1 cellular context compared by ENCODE assay signal in the genomic region with DNA sequence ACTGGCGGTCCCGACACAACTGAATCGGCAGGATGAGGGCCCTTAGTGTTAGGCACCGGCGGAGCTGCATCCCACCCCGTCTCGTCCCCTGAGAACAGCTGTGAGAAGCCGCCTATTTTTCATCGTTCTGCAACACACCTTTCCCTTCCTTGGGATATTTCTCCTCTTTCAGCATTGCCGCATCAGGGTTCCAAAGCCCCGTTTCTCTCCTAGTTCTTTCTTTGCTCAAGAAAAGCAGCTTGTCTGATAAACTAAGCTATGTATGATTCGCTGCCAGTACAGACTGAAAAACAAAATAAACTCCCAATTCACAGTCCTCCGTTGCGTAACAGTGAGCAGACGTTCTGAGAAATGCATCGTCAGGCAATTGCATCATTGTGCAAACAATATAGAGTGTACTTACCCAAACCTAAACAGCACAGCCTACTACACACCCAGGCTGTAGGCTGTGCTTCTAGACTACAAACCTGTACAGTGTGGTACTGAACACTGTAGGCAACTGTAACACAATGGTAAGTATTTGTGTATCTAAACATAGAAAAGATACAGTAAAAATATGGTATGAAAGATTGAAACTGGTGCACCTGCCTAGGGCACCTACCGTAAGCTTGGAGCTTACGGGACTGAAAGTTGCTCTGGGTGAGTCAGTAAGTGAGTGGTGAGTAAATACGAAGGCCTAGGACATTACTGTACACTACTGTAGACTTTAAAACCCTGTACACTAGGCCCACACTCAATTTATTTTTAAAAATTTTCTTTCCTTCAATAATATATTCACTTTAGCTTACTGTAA.
TF ChIP-seq lines count a peak whose summit lies in the region.

No MANE protein-coding gene starts in this region.

TF ChIP-seq in HepG2, 621 proteins besides CTCF, POLR2A, EP300 and RAD21 (continued from another document and continues in another):
- no peak for TF ChIP-seq ZNF407 (CRISPR knock-in tag; IDR thresholded peaks at IDR 0.05; ENCODE audit: not compliant biosample characterization)
- TF ChIP-seq KAT8 (CRISPR knock-in tag; IDR thresholded peaks at IDR 0.05) = peak; percentile 47
- no peak for TF ChIP-seq KDM5A (IDR thresholded peaks at IDR 0.05; ENCODE audit: borderline replicate concordance, low read length)
- no peak for TF ChIP-seq EEA1 (CRISPR knock-in tag; IDR thresholded peaks at IDR 0.05; ENCODE audit: borderline replicate concordance)
- TF ChIP-seq HES4 (CRISPR knock-in tag; IDR thresholded peaks at IDR 0.05; ENCODE audit: borderline replicate concordance) = no peak
- no peak for TF ChIP-seq SNAPC2 (CRISPR knock-in tag; IDR thresholded peaks at IDR 0.05)
- peak; percentile 8; the same call in 1 of the 2 replicates for TF ChIP-seq ZFX (CRISPR knock-in tag; IDR thresholded peaks at IDR 0.05; ENCODE audit: low read depth)
- TF ChIP-seq MAFG (CRISPR knock-in tag; IDR thresholded peaks at IDR 0.05) = peak; percentile 99
- TF ChIP-seq, protein P1, sequence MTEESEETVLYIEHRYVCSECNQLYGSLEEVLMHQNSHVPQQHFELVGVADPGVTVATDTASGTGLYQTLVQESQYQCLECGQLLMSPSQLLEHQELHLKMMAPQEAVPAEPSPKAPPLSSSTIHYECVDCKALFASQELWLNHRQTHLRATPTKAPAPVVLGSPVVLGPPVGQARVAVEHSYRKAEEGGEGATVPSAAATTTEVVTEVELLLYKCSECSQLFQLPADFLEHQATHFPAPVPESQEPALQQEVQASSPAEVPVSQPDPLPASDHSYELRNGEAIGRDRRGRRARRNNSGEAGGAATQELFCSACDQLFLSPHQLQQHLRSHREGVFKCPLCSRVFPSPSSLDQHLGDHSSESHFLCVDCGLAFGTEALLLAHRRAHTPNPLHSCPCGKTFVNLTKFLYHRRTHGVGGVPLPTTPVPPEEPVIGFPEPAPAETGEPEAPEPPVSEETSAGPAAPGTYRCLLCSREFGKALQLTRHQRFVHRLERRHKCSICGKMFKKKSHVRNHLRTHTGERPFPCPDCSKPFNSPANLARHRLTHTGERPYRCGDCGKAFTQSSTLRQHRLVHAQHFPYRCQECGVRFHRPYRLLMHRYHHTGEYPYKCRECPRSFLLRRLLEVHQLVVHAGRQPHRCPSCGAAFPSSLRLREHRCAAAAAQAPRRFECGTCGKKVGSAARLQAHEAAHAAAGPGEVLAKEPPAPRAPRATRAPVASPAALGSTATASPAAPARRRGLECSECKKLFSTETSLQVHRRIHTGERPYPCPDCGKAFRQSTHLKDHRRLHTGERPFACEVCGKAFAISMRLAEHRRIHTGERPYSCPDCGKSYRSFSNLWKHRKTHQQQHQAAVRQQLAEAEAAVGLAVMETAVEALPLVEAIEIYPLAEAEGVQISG (CRISPR knock-in tag; IDR thresholded peaks at IDR 0.05) = peak; percentile 17; the same call in 1 of the 2 replicates
- 0 out of 2 replicates have a peak, but pooled peaks have one; percentile 19 for TF ChIP-seq ZNF160 (CRISPR knock-in tag; IDR thresholded peaks at IDR 0.05)
- TF ChIP-seq SP4 (CRISPR knock-in tag; IDR thresholded peaks at IDR 0.05) = no peak
- peak; percentile 47; the same call in 1 of the 2 replicates for TF ChIP-seq ZNF34 (CRISPR knock-in tag; IDR thresholded peaks at IDR 0.05; ENCODE audit: borderline replicate concordance)
- TF ChIP-seq JUN (CRISPR knock-in tag; IDR thresholded peaks at IDR 0.05) = peak; percentile 78
- no peak; the same call in 1 of the 2 replicates for TF ChIP-seq ZNF335 (CRISPR knock-in tag; IDR thresholded peaks at IDR 0.05)
- peak; percentile 46; the same call in 1 of the 2 replicates for TF ChIP-seq ELF3 (CRISPR knock-in tag; IDR thresholded peaks at IDR 0.05)
- TF ChIP-seq ATF2 (CRISPR knock-in tag; IDR thresholded peaks at IDR 0.05) = peak; percentile 96
- no peak for TF ChIP-seq ZNF7 (CRISPR knock-in tag; IDR thresholded peaks at IDR 0.05)
- TF ChIP-seq, protein P2, sequence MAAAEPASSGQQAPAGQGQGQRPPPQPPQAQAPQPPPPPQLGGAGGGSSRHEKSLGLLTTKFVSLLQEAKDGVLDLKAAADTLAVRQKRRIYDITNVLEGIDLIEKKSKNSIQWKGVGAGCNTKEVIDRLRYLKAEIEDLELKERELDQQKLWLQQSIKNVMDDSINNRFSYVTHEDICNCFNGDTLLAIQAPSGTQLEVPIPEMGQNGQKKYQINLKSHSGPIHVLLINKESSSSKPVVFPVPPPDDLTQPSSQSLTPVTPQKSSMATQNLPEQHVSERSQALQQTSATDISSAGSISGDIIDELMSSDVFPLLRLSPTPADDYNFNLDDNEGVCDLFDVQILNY (CRISPR knock-in tag; conservative IDR thresholded peaks at IDR 0.05) = no peak
- TF ChIP-seq MAZ (IDR thresholded peaks at IDR 0.05; ENCODE audit: borderline replicate concordance, low read depth, low read length) = no peak
- peak; percentile 47; the same call in 1 of the 2 replicates for TF ChIP-seq MAZ (CRISPR knock-in tag; IDR thresholded peaks at IDR 0.05; ENCODE audit: low read depth)
- TF ChIP-seq RBAK (CRISPR knock-in tag; IDR thresholded peaks at IDR 0.05) = peak; percentile 93
- TF ChIP-seq ZNF296 (CRISPR knock-in tag; conservative IDR thresholded peaks at IDR 0.05) = no peak
- no peak for TF ChIP-seq ZNF180 (CRISPR knock-in tag; IDR thresholded peaks at IDR 0.05; ENCODE audit: borderline replicate concordance, low read depth)
- TF ChIP-seq ZNF644 (CRISPR knock-in tag; IDR thresholded peaks at IDR 0.05; ENCODE audit: low read depth) = peak; percentile 30; the same call in 1 of the 2 replicates
- peak; percentile 43; the same call in 1 of the 2 replicates for TF ChIP-seq ARID4A (CRISPR knock-in tag; IDR thresholded peaks at IDR 0.05; ENCODE audit: borderline replicate concordance)
- no peak for TF ChIP-seq POLR2AphosphoS2 (IDR thresholded peaks at IDR 0.05; ENCODE audit: low read depth, low read length)
- no peak for TF ChIP-seq SRSF4 (IDR thresholded peaks at IDR 0.05; ENCODE audit: low read depth, low read length, poor library complexity, severe bottlenecking)
- no peak for TF ChIP-seq TEAD2 (CRISPR knock-in tag; IDR thresholded peaks at IDR 0.05)
- 0 out of 2 replicates have a peak, but pooled peaks have one; percentile 61 for TF ChIP-seq ZNF337 (CRISPR knock-in tag; IDR thresholded peaks at IDR 0.05; ENCODE audit: borderline replicate concordance, low read depth)
- no peak for TF ChIP-seq AGO2 (optimal IDR thresholded peaks at IDR 0.05; ENCODE audit: low read depth, low read length)
- no peak for TF ChIP-seq ZNF143 (CRISPR knock-in tag; IDR thresholded peaks at IDR 0.05)
- TF ChIP-seq, protein P3, sequence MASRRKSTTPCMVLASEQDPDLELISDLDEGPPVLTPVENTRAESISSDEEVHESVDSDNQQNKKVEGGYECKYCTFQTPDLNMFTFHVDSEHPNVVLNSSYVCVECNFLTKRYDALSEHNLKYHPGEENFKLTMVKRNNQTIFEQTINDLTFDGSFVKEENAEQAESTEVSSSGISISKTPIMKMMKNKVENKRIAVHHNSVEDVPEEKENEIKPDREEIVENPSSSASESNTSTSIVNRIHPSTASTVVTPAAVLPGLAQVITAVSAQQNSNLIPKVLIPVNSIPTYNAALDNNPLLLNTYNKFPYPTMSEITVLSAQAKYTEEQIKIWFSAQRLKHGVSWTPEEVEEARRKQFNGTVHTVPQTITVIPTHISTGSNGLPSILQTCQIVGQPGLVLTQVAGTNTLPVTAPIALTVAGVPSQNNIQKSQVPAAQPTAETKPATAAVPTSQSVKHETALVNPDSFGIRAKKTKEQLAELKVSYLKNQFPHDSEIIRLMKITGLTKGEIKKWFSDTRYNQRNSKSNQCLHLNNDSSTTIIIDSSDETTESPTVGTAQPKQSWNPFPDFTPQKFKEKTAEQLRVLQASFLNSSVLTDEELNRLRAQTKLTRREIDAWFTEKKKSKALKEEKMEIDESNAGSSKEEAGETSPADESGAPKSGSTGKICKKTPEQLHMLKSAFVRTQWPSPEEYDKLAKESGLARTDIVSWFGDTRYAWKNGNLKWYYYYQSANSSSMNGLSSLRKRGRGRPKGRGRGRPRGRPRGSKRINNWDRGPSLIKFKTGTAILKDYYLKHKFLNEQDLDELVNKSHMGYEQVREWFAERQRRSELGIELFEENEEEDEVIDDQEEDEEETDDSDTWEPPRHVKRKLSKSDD (CRISPR knock-in tag; IDR thresholded peaks at IDR 0.05; ENCODE audit: low read depth) = no peak
- TF ChIP-seq HNRNPLL (IDR thresholded peaks at IDR 0.05; ENCODE audit: low read depth, low read length, poor library complexity, severe bottlenecking) = peak; percentile 2
